In genomic region chr6:36430351-36430750, GRCh38 we compare ENCODE assay signal across 39 cellular contexts. TPM values are rescaled to one million over a fixed set of nuclear protein-coding genes. Genes with fewer than 3 reads are reported as not detected.
DNase-seq lines count a peak whose midpoint lies in the region; ATAC-seq, FAIRE-seq and TF ChIP-seq lines count a peak whose summit lies in the region.
"Had no signal": no experiment of that assay in that cellular context is flagged by ENCODE, and none has a peak within 500 bp of the region (broad histone marks: within the 10 kb centered on the region; RNA-seq: fewer than 3 reads in every experiment).

No MANE protein-coding gene starts in this region.

- peak overlapping the region; percentile 8; the same call in 1 of the 2 replicates for H3K4ac ChIP-seq in IMR-90 (ENCODE audit: low read depth, low read length)

- H3K27ac Mint-ChIP-seq in neural progenitor cell = no peak overlapping the region
- H3K27ac Mint-ChIP-seq: activated CD8-positive, alpha-beta T cell treated with anti-CD3 and anti-CD28 coated beads, Interleukin-2, amount 10 ng/mL, durations not matched to agents 7 days and 5 days; activated naive CD4-positive, alpha-beta T cell treated with anti-CD3 and anti-CD28 coated beads, Interleukin-2, amount 10 ng/mL, durations not matched to agents 7 days and 5 days; activated T-helper 17 cell treated with anti-CD3 and anti-CD28 coated beads, Interleukin-2, amount 50 U/mL, for 72 hours; naive B cell had no signal

- H4K20me1 ChIP-seq in IMR-90 (ENCODE audit: insufficient read depth, low read length) (no peaks in the 10 kb centered on the region), neural progenitor cell (ENCODE audit: low read depth) (no peaks in the 10 kb centered on the region)
- H4K20me1 ChIP-seq: BLaER1 treated with 17β-estradiol and CSF1 and Interleukin-3, amounts not matched to agents 10 nM and 100 nM had no signal

- peak overlapping the region; percentile 48; the same call in 1 of the 2 replicates for H3K18ac ChIP-seq in IMR-90 (ENCODE audit: low read depth, low read length)

- dilution Hi-C loops in IMR-90 (cut with HindIII; ENCODE audit: low sequenced_read_pairs, unreplicated experiment) = no loop called here

- no peak overlapping the region for H3K56ac ChIP-seq in IMR-90 (ENCODE audit: extremely low read depth, insufficient read depth, low read length)

- H4K91ac ChIP-seq in IMR-90 (ENCODE audit: insufficient read depth, low read depth, low read length) = no peak overlapping the region; the same call in 1 of the 2 replicates

- no peaks in the 10 kb centered on the region for H3K27me3 Mint-ChIP-seq in neural progenitor cell (ENCODE audit: insufficient read depth, low read depth)
- H3K27me3 Mint-ChIP-seq: activated T-helper 17 cell treated with anti-CD3 and anti-CD28 coated beads, Interleukin-2, amount 50 U/mL, for 72 hours; naive B cell had no signal

- intact Hi-C loops in IMR-90 (cut with micrococcal nuclease) = no loop called here

- no peak overlapping the region for H3K27ac ChIP-seq in IMR-90 (ENCODE audit: insufficient read depth, low read length)
- H3K27ac ChIP-seq in neural progenitor cell = no peak overlapping the region
- H3K27ac ChIP-seq: BLaER1 treated with 17β-estradiol and CSF1 and Interleukin-3, amounts not matched to agents 10 nM and 100 nM; coronary artery; left ventricle myocardium inferior; neutrophil; PC-9; prostate gland; right lobe of liver; stomach had no signal

- no TSS peak for BruUV-seq in IMR-90 (replicated peaks; lab: Mats Ljungman, UMichigan)

- CTCF ChIA-PET in IMR-90 (lab: Yijun Ruan, JAX) = interaction anchor here (0.6 kb wide), 1 partner anchor 667 kb away, joined by 3 read pairs; no protein-coding TSS in a partner anchor

- H3K4me2 ChIP-seq in IMR-90 (ENCODE audit: low read depth, low read length) (no peak overlapping the region), neural progenitor cell (no peak overlapping the region)
- H3K4me2 ChIP-seq: BLaER1 treated with 17β-estradiol and CSF1 and Interleukin-3, amounts not matched to agents 10 nM and 100 nM; PC-9 had no signal

- peaks cover 6% of the 10 kb centered on the region; the same call in 1 of the 2 replicates for H3K9me1 ChIP-seq in IMR-90 (ENCODE audit: insufficient read depth, low read length)

- H3K4me3 ChIP-seq in IMR-90 (ENCODE audit: insufficient read depth, low read depth, low read length) = no peak overlapping the region
- no peak overlapping the region for H3K4me3 ChIP-seq in choroid plexus epithelial cell (ENCODE audit: low read depth, low read length)
- no peak overlapping the region for H3K4me3 ChIP-seq in neural progenitor cell
- H3K4me3 ChIP-seq: BLaER1 treated with 17β-estradiol and CSF1 and Interleukin-3, amounts not matched to agents 10 nM and 100 nM; coronary artery; left ventricle myocardium inferior; PC-9; prostate gland; right lobe of liver; stomach had no signal

- H3K9ac ChIP-seq in IMR-90 (ENCODE audit: low read depth, low read length) = no peak overlapping the region
- H3K9ac ChIP-seq in neural progenitor cell = no peak overlapping the region
- H3K9ac ChIP-seq: BLaER1 treated with 17β-estradiol and CSF1 and Interleukin-3, amounts not matched to agents 10 nM and 100 nM had no signal

- ATAC-seq in IMR-90 (ENCODE audit: low read depth) = peak; percentile 67
- ATAC-seq: activated CD8-positive, alpha-beta T cell treated with anti-CD3 and anti-CD28 coated beads, Interleukin-2, amount 10 ng/mL, durations not matched to agents 7 days and 5 days; activated T-helper 17 cell treated with anti-CD3 and anti-CD28 coated beads, Interleukin-2, amount 50 U/mL, for 72 hours; right lobe of liver; Right ventricle myocardium inferior had no signal

- TF ChIP-seq CTCF in D721Med (IDR thresholded peaks at IDR 0.05; ENCODE audit: insufficient read depth, missing control alignments) (no peak), IMR-90 (conservative IDR thresholded peaks at IDR 0.05; ENCODE audit: low read depth, low read length) (no peak), choroid plexus epithelial cell (conservative IDR thresholded peaks at IDR 0.05; ENCODE audit: low read depth, low read length) (no peak), neural progenitor cell (IDR thresholded peaks at IDR 0.05) (no peak)

- TF ChIP-seq RAD21 in IMR-90 (IDR thresholded peaks at IDR 0.05; ENCODE audit: low read length) = no peak

- peaks cover 12% of the 10 kb centered on the region for H3K4me1 ChIP-seq in IMR-90 (ENCODE audit: control insufficient read depth, insufficient read depth, low read length)
- no peaks in the 10 kb centered on the region for H3K4me1 ChIP-seq in neural progenitor cell
- H3K4me1 ChIP-seq: left ventricle myocardium inferior, prostate gland, right lobe of liver, stomach had no signal

- H3K4me1 Mint-ChIP-seq in neural progenitor cell = no peaks in the 10 kb centered on the region
- H3K4me1 Mint-ChIP-seq: activated naive CD4-positive, alpha-beta T cell treated with anti-CD3 and anti-CD28 coated beads, Interleukin-2, amount 10 ng/mL, durations not matched to agents 7 days and 5 days; naive B cell had no signal

- no peak overlapping the region for H2AK9ac ChIP-seq in IMR-90 (replicated peaks; ENCODE audit: low read depth, low read length, poor library complexity)

- peak overlapping the region; percentile 36; the same call in 1 of the 2 replicates for H2BK20ac ChIP-seq in IMR-90 (ENCODE audit: low read depth, low read length)

- peak overlapping the region in 1 of 2 experiments; percentile 15; a peak in 2 of 4 replicates for H4K8ac ChIP-seq in IMR-90 (ENCODE audit: low read depth in 2 of 2, low read length in 2 of 2)

- no peaks in the 10 kb centered on the region for H3K9me3 Mint-ChIP-seq in neural progenitor cell
- H3K9me3 Mint-ChIP-seq: activated naive CD4-positive, alpha-beta T cell treated with anti-CD3 and anti-CD28 coated beads, Interleukin-2, amount 10 ng/mL, durations not matched to agents 7 days and 5 days; activated T-helper 17 cell treated with anti-CD3 and anti-CD28 coated beads, Interleukin-2, amount 50 U/mL, for 72 hours; naive B cell had no signal

- no peak overlapping the region for H2AK5ac ChIP-seq in IMR-90 (ENCODE audit: low read depth, low read length)

- H3K4me3 Mint-ChIP-seq in neural progenitor cell = no peak overlapping the region
- H3K4me3 Mint-ChIP-seq: activated CD8-positive, alpha-beta T cell treated with anti-CD3 and anti-CD28 coated beads, Interleukin-2, amount 10 ng/mL, durations not matched to agents 7 days and 5 days; activated naive CD4-positive, alpha-beta T cell treated with anti-CD3 and anti-CD28 coated beads, Interleukin-2, amount 10 ng/mL, durations not matched to agents 7 days and 5 days; activated T-helper 17 cell treated with anti-CD3 and anti-CD28 coated beads, Interleukin-2, amount 50 U/mL, for 72 hours; naive B cell had no signal

- H2AFZ ChIP-seq in IMR-90 (replicated peaks; ENCODE audit: low read length, poor library complexity) (no peak overlapping the region), neural progenitor cell (replicated peaks) (no peak overlapping the region)
- H2AFZ ChIP-seq: PC-9 had no signal

- TF ChIP-seq POLR2A in IMR-90 (IDR thresholded peaks at IDR 0.05; ENCODE audit: low read depth, low read length) = no peak

- H3F3A ChIP-seq in neural progenitor cell (ENCODE audit: low read depth) = no peaks in the 10 kb centered on the region

- H3K14ac ChIP-seq in IMR-90 (replicated peaks; ENCODE audit: low read depth, low read length) = no peak overlapping the region; the same call in 1 of the 2 replicates

- peak overlapping the region; percentile 63; the same call in 1 of the 3 replicates for H2BK15ac ChIP-seq in IMR-90 (ENCODE audit: low read depth, low read length)

- peak overlapping the region; percentile 87 for H2BK5ac ChIP-seq in IMR-90 (ENCODE audit: low read depth, low read length, poor library complexity, severe bottlenecking)

- no peaks in the 10 kb centered on the region for H3K79me2 ChIP-seq in neural progenitor cell (ENCODE audit: low read depth)

- peak; percentile 94 for FAIRE-seq in D721Med (lab: Jason Lieb, UNC)
- FAIRE-seq: bronchial epithelial cell had no signal

- no peak overlapping the region for H3K23ac ChIP-seq in IMR-90 (ENCODE audit: low read depth, low read length)

- H4K5ac ChIP-seq in IMR-90 (ENCODE audit: low read depth, low read length) = peak overlapping the region; percentile 23; the same call in 1 of the 2 replicates

- H2BK120ac ChIP-seq in IMR-90 (ENCODE audit: low read depth, low read length) = peak overlapping the region; percentile 81

- in situ Hi-C loops in IMR-90 (cut with MboI; ENCODE audit: low sequenced_read_pairs) = no loop called here

- H3K36me3 ChIP-seq in IMR-90 (ENCODE audit: control insufficient read depth, insufficient read depth, low read length) (no peaks in the 10 kb centered on the region), neural progenitor cell (no peaks in the 10 kb centered on the region)
- H3K36me3 ChIP-seq: BLaER1 treated with 17β-estradiol and CSF1 and Interleukin-3, amounts not matched to agents 10 nM and 100 nM; left ventricle myocardium inferior; neutrophil; prostate gland; right lobe of liver; stomach had no signal

- WGBS in IMR-90 (ENCODE audit: extremely low coverage in 2 of 2, insufficient read length in 1 of 2), 2 experiments = no CpG with 5 or more reads among the region's 2 CpGs

- POLR2A ChIA-PET in IMR-90 (lab: Charles Lee; ENCODE audit: unreplicated experiment) = no interaction called here

- H3K79me1 ChIP-seq in IMR-90 (ENCODE audit: low read depth in 1 of 2, low read length in 2 of 2) = peaks cover 5 to 7% of the 10 kb centered on the region in 2 experiments; a peak in 2 of 4 replicates

- H3K9me3 ChIP-seq in IMR-90 (ENCODE audit: control insufficient read depth, insufficient read depth, low read length) = no peaks in the 10 kb centered on the region; the same call in 1 of the 2 replicates
- H3K9me3 ChIP-seq in neural progenitor cell (ENCODE audit: low read depth) = no peaks in the 10 kb centered on the region
- H3K9me3 ChIP-seq: BLaER1 treated with 17β-estradiol and CSF1 and Interleukin-3, amounts not matched to agents 10 nM and 100 nM; left ventricle myocardium inferior; neutrophil; prostate gland; right lobe of liver; stomach had no signal

- no peaks in the 10 kb centered on the region for H3K27me3 ChIP-seq in IMR-90 (ENCODE audit: control insufficient read depth, insufficient read depth, low read length)
- H3K27me3 ChIP-seq in neural progenitor cell = no peaks in the 10 kb centered on the region
- H3K27me3 ChIP-seq: BLaER1 treated with 17β-estradiol and CSF1 and Interleukin-3, amounts not matched to agents 10 nM and 100 nM; neutrophil; right lobe of liver; stomach had no signal

- DNase-seq in D721Med (ENCODE audit: insufficient read length, low spot score) = peak; percentile 45
- DNase-seq in IMR-90 = peak; percentile 67
- peak; percentile 41 for DNase-seq in choroid plexus epithelial cell (ENCODE audit: low read depth)
- DNase-seq in neural progenitor cell (ENCODE audit: low spot score) = peak; percentile 26
- no peak for DNase-seq in NOMO-1 treated with dmso at 0.1 percent for 144 hours (lab: John Stamatoyannopoulos, UW; ENCODE audit: unreplicated experiment)
- DNase-seq in HCEC 1CT = no peak
- no peak for DNase-seq in HUDEP-2 (lab: John Stamatoyannopoulos, UW; ENCODE audit: unreplicated experiment in 76 of 76)
- DNase-seq: activated CD4-positive, alpha-beta T cell treated with anti-CD3 and anti-CD28 coated beads for 4 hours; activated CD8-positive, alpha-beta T cell treated with anti-CD3 and anti-CD28 coated beads, Interleukin-2, amount 10 ng/mL, durations not matched to agents 7 days and 5 days; activated naive CD4-positive, alpha-beta T cell treated with anti-CD3 and anti-CD28 coated beads, Interleukin-2, amount 10 ng/mL, durations not matched to agents 7 days and 5 days; amygdala; DMS53; effector memory CD4-positive, alpha-beta T cell; GF-D8; islet precursor cell; KG1; left ventricle myocardium inferior; mesenchymal stem cell; MM.1S; naive B cell; NCI-H1105 treated with DMSO at 0.1 percent for 48 hours; NCI-H1930; NCI-H2171 treated with DMSO at 0.1 percent for 48 hours; NCI-H510A treated with DMSO at 0.1 percent for 48 hours; PC-9; right lobe of liver; stimulated activated CD4-positive, alpha-beta T cell treated with anti-CD3 and anti-CD28 coated beads, Interleukin-12 subunit alpha, Interleukin-12 subunit beta, amount 100 ng/mL, for 4 hours; stimulated activated CD4-positive, alpha-beta T cell treated with anti-CD3 and anti-CD28 coated beads, Interleukin-2, amount 100 ng/mL, for 48 hours; stomach; T-helper 2 cell had no signal

- H3K36me3 Mint-ChIP-seq in neural progenitor cell = no peaks in the 10 kb centered on the region
- H3K36me3 Mint-ChIP-seq: activated naive CD4-positive, alpha-beta T cell treated with anti-CD3 and anti-CD28 coated beads, Interleukin-2, amount 10 ng/mL, durations not matched to agents 7 days and 5 days; naive B cell had no signal

RNA-seq across cellular contexts. Expression of gene PXT1, which starts 12.3 kb away (rescaled TPM):
- not detected in 2 replicates for total RNA-seq in IMR-90 (2012; rRNA removed)
- not detected in 2 replicates for polyA plus RNA-seq in IMR-90 (2012; rRNA removed)
- not detected in 2 replicates for polyA plus RNA-seq in IMR-90 (2012; cell fraction: cytosol; rRNA removed)
- polyA plus RNA-seq in IMR-90 (2012; cell fraction: nucleus; rRNA removed; ENCODE audit: low replicate concordance) = 0.04 TPM in 1 of 2 replicates, not detected in the other
- not detected in 2 replicates for total RNA-seq in neural progenitor cell (ENCODE audit: low replicate concordance)
- total RNA-seq: bronchial epithelial cell, epithelial cell of proximal tubule, HT1080, left ventricle myocardium inferior, PC-9, Right ventricle myocardium inferior, stomach had no signal
- polyA plus RNA-seq: stomach had no signal

RNA-seq across cellular contexts. Expression of gene KCTD20, which starts 12.4 kb away (rescaled TPM):
- 150 TPM in 2 replicates for total RNA-seq in IMR-90 (2012; rRNA removed)
- polyA plus RNA-seq in IMR-90 (2012; rRNA removed) = 48.5 and 55.4 TPM in 2 replicates
- polyA plus RNA-seq in IMR-90 (2012; cell fraction: cytosol; rRNA removed) = 19.9 and 24.2 TPM in 2 replicates
- polyA plus RNA-seq in IMR-90 (2012; cell fraction: nucleus; rRNA removed; ENCODE audit: low replicate concordance) = 7.4 and 32.8 TPM in 2 replicates
- total RNA-seq in neural progenitor cell (ENCODE audit: low replicate concordance) = 37.7 and 41.3 TPM in 2 replicates

RNA-seq across cellular contexts. Expression of gene ETV7, which starts 42.9 kb away (rescaled TPM):
- total RNA-seq in IMR-90 (2012; rRNA removed) = under 0.01 and 0.18 TPM in 2 replicates
- 0.17 and 0.19 TPM in 2 replicates for polyA plus RNA-seq in IMR-90 (2012; rRNA removed)
- polyA plus RNA-seq in IMR-90 (2012; cell fraction: cytosol; rRNA removed) = 0.14 and 0.22 TPM in 2 replicates
- 0.16 and 0.19 TPM in 2 replicates for polyA plus RNA-seq in IMR-90 (2012; cell fraction: nucleus; rRNA removed; ENCODE audit: low replicate concordance)
- total RNA-seq in neural progenitor cell (ENCODE audit: low replicate concordance) = 0.09 and 0.11 TPM in 2 replicates
- total RNA-seq: bronchial epithelial cell, HT1080, left ventricle myocardium inferior had no signal

Comparison
In these comparisons a context has a peak if more than half of its experiments do, and no peak if none do; other contexts are left out.
1. DNase-seq: peak in D721Med (single experiment), IMR-90 (single experiment), choroid plexus epithelial cell (single experiment) and neural progenitor cell (single experiment); none in NOMO-1 treated with dmso at 0.1 percent for 144 hours (single experiment), HCEC 1CT (single experiment) and HUDEP-2 (0 of 76).